In genomic region chr2:111970453-111970852, GRCh38 we compare ENCODE assay signal across 30 cellular contexts.
"Had no signal": no experiment of that assay in that cellular context is flagged by ENCODE, and none has a peak within 500 bp of the region (broad histone marks: within the 10 kb centered on the region; RNA-seq: fewer than 3 reads in every experiment).

No MANE protein-coding gene starts in this region.

- H3K36me3 ChIP-seq: neural progenitor cell, ovary had no signal

- H3K4me3 ChIP-seq: neural progenitor cell, ovary, psoas muscle, skin epidermis, smooth muscle cell, spleen, suprapubic skin, testis, tibial nerve, upper lobe of left lung, vagina had no signal

- H3K27me3 ChIP-seq: neural progenitor cell, ovary, spleen, suprapubic skin, testis, tibial nerve, upper lobe of left lung, vagina had no signal

- H3K4me2 ChIP-seq: neural progenitor cell, smooth muscle cell had no signal

- H3K79me2 ChIP-seq: parathyroid adenoma had no signal

- H3K4me1 ChIP-seq: neural progenitor cell, testis, tibial nerve had no signal

- H3K9me3 ChIP-seq: ovary, psoas muscle, spleen, suprapubic skin, testis, tibial nerve, upper lobe of left lung, vagina had no signal

- H3K27ac ChIP-seq: neural progenitor cell, ovary, parathyroid adenoma, psoas muscle, skin epidermis, spleen, suprapubic skin, testis, tibial nerve, upper lobe of left lung, vagina had no signal

- ATAC-seq: naive thymus-derived CD4-positive, alpha-beta T cell; natural killer cell; psoas muscle; right cardiac atrium; sciatic nerve; stimulated activated memory B cell treated with anti-CD40 and anti-IgM and Interleukin-4, amounts not matched to agents 10 μg/mL and 1 μg/mL and 100 μg/mL, for 72 hours; stimulated activated naive CD8-positive, alpha-beta T cell treated with anti-CD3 and anti-CD28 coated beads, Interleukin-15, amount 100 ng/mL, for 72 hours; stimulated activated naive CD8-positive, alpha-beta T cell treated with anti-CD3 and anti-CD28 coated beads, Interleukin-15, Interleukin-2, amounts not matched to agents 100 U/mL and 50 U/mL, for 24 hours had no signal

- H2AFZ ChIP-seq: neural progenitor cell, parathyroid adenoma had no signal

- DNase-seq: naive thymus-derived CD4-positive, alpha-beta T cell; natural killer cell; occipital lobe; ovary; posterior cingulate gyrus; psoas muscle; right cardiac atrium; spleen; stimulated activated CD4-positive, alpha-beta T cell treated with anti-CD3 and anti-CD28 coated beads, Interleukin-12 subunit alpha, Interleukin-12 subunit beta, amount 100 ng/mL, for 4 hours; stimulated activated CD4-positive, alpha-beta T cell treated with anti-CD3 and anti-CD28 coated beads, Interleukin-1b, Interleukin-23, amount 100 ng/mL, for 48 hours; stimulated activated CD4-positive, alpha-beta T cell treated with anti-CD3 and anti-CD28 coated beads, Interleukin-4, amount 100 ng/mL, for 1 hour; stimulated activated CD4-positive, alpha-beta T cell treated with anti-CD3 and anti-CD28 coated beads, Interleukin-4, amount 100 ng/mL, for 4 hours; stimulated activated CD8-positive, alpha-beta memory T cell treated with anti-CD3 and anti-CD28 coated beads, Interleukin-4, amount 100 ng/mL, for 48 hours; stimulated activated naive CD4-positive, alpha-beta T cell; stimulated activated naive CD8-positive, alpha-beta T cell treated with anti-CD3 and anti-CD28 coated beads, Interleukin-15, amount 100 ng/mL, for 72 hours; stimulated activated naive CD8-positive, alpha-beta T cell treated with anti-CD3 and anti-CD28 coated beads, Interleukin-15, Interleukin-2, amounts not matched to agents 100 U/mL and 50 U/mL, for 24 hours; substantia nigra; testis; trophoblast cell had no signal

- FAIRE-seq: urothelium cell line had no signal

- H3K9ac ChIP-seq: neural progenitor cell, parathyroid adenoma had no signal
